ENCODE assay signal across 2 cellular contexts in genomic region chr19:52936958-52937334, GRCh38.
TF ChIP-seq lines count a peak whose summit lies in the region.

No MANE protein-coding gene starts in this region.

TF ChIP-seq in IMR-90, 13 proteins besides CTCF, POLR2A, EP300 and RAD21:
- TF ChIP-seq ELK1 (IDR thresholded peaks at IDR 0.05; ENCODE audit: borderline replicate concordance, low read depth, low read length) (no peak), FOS (IDR thresholded peaks at IDR 0.05; ENCODE audit: low read depth, low read length) (no peak), MAZ (IDR thresholded peaks at IDR 0.05; ENCODE audit: borderline replicate concordance, low read depth, low read length) (no peak), CEBPB (IDR thresholded peaks at IDR 0.05; ENCODE audit: low read depth, low read length) (no peak), USF2 (IDR thresholded peaks at IDR 0.05; ENCODE audit: low read depth, low read length) (no peak), RFX5 (IDR thresholded peaks at IDR 0.05; ENCODE audit: low read depth, low read length) (no peak), CHD1 (IDR thresholded peaks at IDR 0.05; ENCODE audit: low read depth, low read length) (no peak), MXI1 (IDR thresholded peaks at IDR 0.05; ENCODE audit: borderline replicate concordance, low read depth, low read length) (no peak), NFE2L2 (IDR thresholded peaks at IDR 0.05; ENCODE audit: low read depth, low read length) (no peak), SMC3 (IDR thresholded peaks at IDR 0.05; ENCODE audit: low read depth, low read length) (no peak), RCOR1 (IDR thresholded peaks at IDR 0.05; ENCODE audit: insufficient replicate concordance, low read length) (no peak), BHLHE40 (IDR thresholded peaks at IDR 0.05; ENCODE audit: low read depth, low read length) (no peak), MAFK (IDR thresholded peaks at IDR 0.05; ENCODE audit: low read depth, low read length) (no peak)

TF ChIP-seq in SK-N-SH, 30 proteins besides CTCF, POLR2A, EP300 and RAD21:
- TF ChIP-seq FOXM1 (IDR thresholded peaks at IDR 0.05; ENCODE audit: low read depth) (no peak), GATA2 (CRISPR knock-in tag; IDR thresholded peaks at IDR 0.05) (no peak), USF2 (IDR thresholded peaks at IDR 0.05; ENCODE audit: borderline replicate concordance, low read depth, low read length) (no peak), POLR2AphosphoS5 (IDR thresholded peaks at IDR 0.05; ENCODE audit: low read depth, low read length) (no peak), PBX3 (IDR thresholded peaks at IDR 0.05) (no peak), RCOR1 (IDR thresholded peaks at IDR 0.05; ENCODE audit: low read length) (no peak)
